ENCODE assay signal across 12 cellular contexts in the genomic region with DNA sequence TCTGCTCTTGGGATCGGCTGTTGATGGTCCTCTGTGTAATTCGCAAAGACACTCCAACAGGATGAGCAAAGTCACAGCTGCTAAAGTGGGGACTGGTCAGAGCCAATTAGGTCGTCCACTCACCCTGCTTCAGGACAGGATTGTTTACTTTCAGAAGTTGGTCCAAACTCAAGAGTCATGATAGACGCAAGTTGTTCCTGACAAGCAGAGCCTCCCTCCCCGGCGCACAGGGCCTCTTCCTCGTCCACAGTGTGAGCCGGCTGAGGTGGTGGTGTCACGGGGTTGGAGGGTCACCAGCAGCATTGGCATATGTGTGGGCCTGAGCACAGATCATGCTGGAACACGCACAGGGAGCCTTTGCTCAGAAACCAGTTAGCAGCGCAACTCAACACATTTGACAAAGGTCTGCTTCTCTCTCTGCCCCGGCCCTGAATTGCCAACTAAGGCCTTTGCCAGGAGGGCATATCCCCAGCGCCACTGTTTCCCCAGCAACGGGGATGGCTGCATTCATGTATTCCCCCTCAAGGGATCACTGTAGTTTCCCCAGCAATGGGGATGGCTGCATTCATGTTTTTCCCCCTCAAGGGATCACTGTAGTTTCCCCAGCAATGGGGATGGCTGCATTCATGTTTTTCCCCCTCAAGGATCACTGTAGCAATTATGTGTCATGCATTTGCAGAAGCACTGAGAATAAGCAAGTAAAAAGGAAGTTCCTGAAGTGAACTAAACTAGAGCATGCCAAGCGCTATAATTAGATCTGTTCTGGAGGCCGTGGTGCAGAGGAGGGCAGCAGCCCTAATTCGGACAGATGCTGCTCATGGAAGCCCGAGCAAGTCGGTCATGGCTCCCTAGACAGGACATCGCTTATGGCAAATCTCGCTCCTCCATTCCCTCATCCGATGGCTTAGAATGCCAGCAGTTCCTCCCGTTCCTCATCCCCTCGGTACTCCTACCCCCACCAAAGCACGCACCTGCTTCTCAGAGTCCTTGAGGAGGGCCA.
DNase-seq lines count a peak whose midpoint lies in the region; ATAC-seq, FAIRE-seq and TF ChIP-seq lines count a peak whose summit lies in the region.
"Had no signal": no experiment of that assay in that cellular context is flagged by ENCODE, and none has a peak within 500 bp of the region (broad histone marks: within the 10 kb centered on the region; RNA-seq: fewer than 3 reads in every experiment).

No MANE protein-coding gene starts in this region.

- intact Hi-C loops in left cardiac atrium (cut with DNase I) (no loop called here), psoas muscle (cut with DNase I) (no loop called here)

- no peaks in the 10 kb centered on the region for H3K9me3 ChIP-seq in psoas muscle

- peak; percentile 74 for DNase-seq in EH (ENCODE audit: low read depth)
- no peak for DNase-seq in left cardiac atrium
- peak; percentile 77 to 87 for DNase-seq in psoas muscle
- DNase-seq in stimulated activated naive B cell treated with anti-CD40 and anti-IgM and Interleukin-4, amounts not matched to agents 10 μg/mL and 1 μg/mL and 100 μg/mL, for 72 hours, result no peak
- DNase-seq in type B pancreatic cell (ENCODE audit: extremely low spot score, unreplicated experiment), result no peak
- DNase-seq in GM12891 (ENCODE audit: insufficient read length, low spot score), result no peak
- DNase-seq in NCI-H1105 treated with DMSO at 0.1 percent for 48 hours (lab: John Stamatoyannopoulos, UW), result no peak
- DNase-seq: activated CD4-positive, CD25-positive, alpha-beta regulatory T cell; activated naive CD4-positive, alpha-beta T cell; CD4-positive, alpha-beta T cell had no signal

- H3K27ac ChIP-seq in angular gyrus (ENCODE audit: low read depth, low read length), result peak overlapping the region; percentile 8
- H3K27ac ChIP-seq in psoas muscle, result peak overlapping the region; percentile 44
- H3K27ac ChIP-seq: epithelial cell of prostate had no signal

- FAIRE-seq in GM12891 (lab: Jason Lieb, UNC), result no peak

- no peak overlapping the region for H3K4me3 ChIP-seq in psoas muscle

- H3K4me1 ChIP-seq in psoas muscle, result peaks cover 14% of the 10 kb centered on the region

- TF ChIP-seq CTCF in psoas muscle (IDR thresholded peaks at IDR 0.05), result no peak
- TF ChIP-seq CTCF in type B pancreatic cell (conservative IDR thresholded peaks at IDR 0.05), result no peak

- no peak overlapping the region for H3K27ac Mint-ChIP-seq in stimulated activated naive B cell treated with anti-CD40 and anti-IgM and Interleukin-4, amounts not matched to agents 10 μg/mL and 1 μg/mL and 100 μg/mL, for 72 hours
- H3K27ac Mint-ChIP-seq in type B pancreatic cell, result no peak overlapping the region
- H3K27ac Mint-ChIP-seq: CD4-positive, alpha-beta T cell had no signal

- ATAC-seq in left cardiac atrium, result peak; percentile 80 to 81
- peak; percentile 79 to 89 (median 83) for ATAC-seq in psoas muscle
- no peak for ATAC-seq in stimulated activated naive B cell treated with anti-CD40 and anti-IgM and Interleukin-4, amounts not matched to agents 10 μg/mL and 1 μg/mL and 100 μg/mL, for 72 hours (replicated peaks)

- no peak overlapping the region for H3K4me3 Mint-ChIP-seq in stimulated activated naive B cell treated with anti-CD40 and anti-IgM and Interleukin-4, amounts not matched to agents 10 μg/mL and 1 μg/mL and 100 μg/mL, for 72 hours
- H3K4me3 Mint-ChIP-seq in type B pancreatic cell, result no peak overlapping the region
- H3K4me3 Mint-ChIP-seq: CD4-positive, alpha-beta T cell had no signal

- H3K27me3 Mint-ChIP-seq in stimulated activated naive B cell treated with anti-CD40 and anti-IgM and Interleukin-4, amounts not matched to agents 10 μg/mL and 1 μg/mL and 100 μg/mL, for 72 hours, result peaks cover 6 to 10% of the 10 kb centered on the region in 2 donors
- peaks cover 8% of the 10 kb centered on the region for H3K27me3 Mint-ChIP-seq in type B pancreatic cell

- H3K36me3 ChIP-seq in psoas muscle (ENCODE audit: insufficient read depth in 1 of 2, low read depth in 1 of 2), result no peaks in the 10 kb centered on the region

- H3K4me1 Mint-ChIP-seq in stimulated activated naive B cell treated with anti-CD40 and anti-IgM and Interleukin-4, amounts not matched to agents 10 μg/mL and 1 μg/mL and 100 μg/mL, for 72 hours, result peaks cover 0 to 2% of the 10 kb centered on the region in 2 donors
- H3K4me1 Mint-ChIP-seq in type B pancreatic cell (ENCODE audit: unreplicated experiment), result peaks cover 8% of the 10 kb centered on the region

- WGBS in psoas muscle, 3 donors, result 15 to 26% (median 19%) methylated on average over 25 of the region's 25 CpGs

- H3K9me3 Mint-ChIP-seq in stimulated activated naive B cell treated with anti-CD40 and anti-IgM and Interleukin-4, amounts not matched to agents 10 μg/mL and 1 μg/mL and 100 μg/mL, for 72 hours, result peaks cover 4 to 8% of the 10 kb centered on the region in 2 donors
- peaks cover 6% of the 10 kb centered on the region for H3K9me3 Mint-ChIP-seq in type B pancreatic cell
- H3K9me3 Mint-ChIP-seq: CD4-positive, alpha-beta T cell had no signal

- no peaks in the 10 kb centered on the region for H3K27me3 ChIP-seq in psoas muscle (ENCODE audit: insufficient read depth in 3 of 3, low read length in 2 of 3)

- TF ChIP-seq POLR2A in GM12891 (IDR thresholded peaks at IDR 0.05; ENCODE audit: low read depth, low read length), result no peak

- H3K36me3 Mint-ChIP-seq in stimulated activated naive B cell treated with anti-CD40 and anti-IgM and Interleukin-4, amounts not matched to agents 10 μg/mL and 1 μg/mL and 100 μg/mL, for 72 hours, result no peaks in the 10 kb centered on the region
- H3K36me3 Mint-ChIP-seq in type B pancreatic cell, result no peaks in the 10 kb centered on the region

TF ChIP-seq in GM12891, 5 proteins besides CTCF, POLR2A, EP300 and RAD21:
- no peak for TF ChIP-seq PAX5 (IDR thresholded peaks at IDR 0.05; ENCODE audit: insufficient read depth, low read length, severe bottlenecking)
- TF ChIP-seq TAF1 (IDR thresholded peaks at IDR 0.05; ENCODE audit: low read depth, low read length), result no peak
- no peak for TF ChIP-seq POU2F2 (IDR thresholded peaks at IDR 0.05; ENCODE audit: low read depth, low read length)
- TF ChIP-seq POLR2AphosphoS5 (IDR thresholded peaks at IDR 0.05; ENCODE audit: low read depth, low read length), result no peak
- TF ChIP-seq SPI1 (IDR thresholded peaks at IDR 0.05; ENCODE audit: low read depth, low read length), result no peak

Comparison
In these comparisons a context has a peak if more than half of its experiments do, and no peak if none do; other contexts are left out.
1. DNase-seq: peak in EH (single experiment) and psoas muscle (2 of 2); none in left cardiac atrium (single experiment), stimulated activated naive B cell treated with anti-CD40 and anti-IgM and Interleukin-4, amounts not matched to agents 10 μg/mL and 1 μg/mL and 100 μg/mL, for 72 hours (single experiment), type B pancreatic cell (single experiment), GM12891 (single experiment) and NCI-H1105 treated with DMSO at 0.1 percent for 48 hours (single experiment).
2. ATAC-seq: peak in left cardiac atrium (2 of 2) and psoas muscle (4 of 4); none in stimulated activated naive B cell treated with anti-CD40 and anti-IgM and Interleukin-4, amounts not matched to agents 10 μg/mL and 1 μg/mL and 100 μg/mL, for 72 hours (0 of 2).